ENCODE assay signal across 9 cellular contexts in the genomic region with DNA sequence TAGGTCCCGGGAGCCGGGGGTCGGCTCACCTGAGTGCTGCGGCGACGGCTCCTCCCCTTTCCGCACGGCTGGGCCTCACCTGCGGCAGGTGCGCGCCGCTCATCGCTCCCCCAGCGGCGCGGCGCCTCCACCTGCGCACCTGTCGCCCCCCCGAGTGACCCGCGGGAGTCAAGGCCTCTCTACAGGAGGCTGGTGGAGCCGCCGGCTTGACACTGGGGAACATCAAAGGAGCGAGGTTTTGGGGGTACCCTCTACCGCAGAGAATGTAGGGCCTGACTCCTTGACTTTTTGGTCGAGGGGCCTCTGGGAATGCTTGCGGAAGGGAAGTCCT. TPM values are rescaled to one million over a fixed set of nuclear protein-coding genes. Genes with fewer than 3 reads are reported as not detected.
A peak's percentile ranks its signal among the peaks of the same experiment; 100 is the strongest.
DNase-seq lines count a peak whose midpoint lies in the region; ATAC-seq and TF ChIP-seq lines count a peak whose summit lies in the region.
"Had no signal": no experiment of that assay in that cellular context is flagged by ENCODE, and none has a peak within 500 bp of the region (broad histone marks: within the 10 kb centered on the region; RNA-seq: fewer than 3 reads in every experiment).

No MANE protein-coding gene starts in this region.

- TF ChIP-seq CTCF in thoracic aorta (IDR thresholded peaks at IDR 0.05) = no peak

- H3K4me3 ChIP-seq in SJSA1 (peak overlapping the region; percentile 52), iPS-18c (ENCODE audit: insufficient read depth, low read depth, low read length) (peak overlapping the region; percentile 53; the same call in 1 of the 2 replicates), thoracic aorta (peak overlapping the region; percentile 98)

- no peak overlapping the region for H3K27ac Mint-ChIP-seq in T-helper 2 cell treated with Interferon-gamma antibody and Interleukin-4, amounts not matched to agents 5 μg/mL and 100 μg/mL, for 36 hours

- ATAC-seq in thoracic aorta (ENCODE audit: insufficient number of reproducible peaks, low FRiP score, low read depth) (no peak), HG03196 (IDR thresholded peaks at IDR 0.05; ENCODE audit: unreplicated experiment) (no peak)

- no peaks in the 10 kb centered on the region for H3K9me3 Mint-ChIP-seq in T-helper 2 cell treated with Interferon-gamma antibody and Interleukin-4, amounts not matched to agents 5 μg/mL and 100 μg/mL, for 36 hours
- H3K9me3 Mint-ChIP-seq: naive thymus-derived CD8-positive, alpha-beta T cell had no signal

- peaks cover 14% of the 10 kb centered on the region for H3K4me1 Mint-ChIP-seq in T-helper 2 cell treated with Interferon-gamma antibody and Interleukin-4, amounts not matched to agents 5 μg/mL and 100 μg/mL, for 36 hours (ENCODE audit: low read depth)

- H3K36me3 Mint-ChIP-seq in T-helper 2 cell treated with Interferon-gamma antibody and Interleukin-4, amounts not matched to agents 5 μg/mL and 100 μg/mL, for 36 hours (ENCODE audit: low read depth) = no peaks in the 10 kb centered on the region
- H3K36me3 Mint-ChIP-seq: naive thymus-derived CD8-positive, alpha-beta T cell had no signal

- H3K9me3 ChIP-seq in SJSA1 (replicated peaks) (no peaks in the 10 kb centered on the region), iPS-18c (ENCODE audit: control insufficient read depth, insufficient read depth, low read length) (peaks cover 3% of the 10 kb centered on the region), thoracic aorta (no peaks in the 10 kb centered on the region)

- H3K27ac ChIP-seq in SJSA1 (peak overlapping the region; percentile 33; the same call in 1 of the 2 replicates), thoracic aorta (no peak overlapping the region)

- H3K4me3 Mint-ChIP-seq in T-helper 2 cell treated with Interferon-gamma antibody and Interleukin-4, amounts not matched to agents 5 μg/mL and 100 μg/mL, for 36 hours = peak overlapping the region; percentile 38

- peaks cover 31% of the 10 kb centered on the region for H3K4me1 ChIP-seq in SJSA1 (replicated peaks)
- peaks cover 6 to 18% of the 10 kb centered on the region in 2 donors for H3K4me1 ChIP-seq in thoracic aorta (ENCODE audit: control insufficient read depth in 1 of 2, low read depth in 2 of 2)

- peaks cover under 1% of the 10 kb centered on the region for H3K27me3 Mint-ChIP-seq in T-helper 2 cell treated with Interferon-gamma antibody and Interleukin-4, amounts not matched to agents 5 μg/mL and 100 μg/mL, for 36 hours (ENCODE audit: low read depth)
- H3K27me3 Mint-ChIP-seq: naive thymus-derived CD8-positive, alpha-beta T cell had no signal

- no peak for DNase-seq in T-helper 2 cell treated with Interferon-gamma antibody and Interleukin-4, amounts not matched to agents 5 μg/mL and 100 μg/mL, for 36 hours (ENCODE audit: low spot score)
- DNase-seq in T-helper 2 cell (no peak), SJSA1 (ENCODE audit: low read depth in 1 of 2, low spot score in 2 of 2) (no peak), thoracic aorta (ENCODE audit: low spot score) (no peak), AML-193 (lab: John Stamatoyannopoulos, UW) (no peak), germinal center (ENCODE audit: low spot score) (no peak)

- no peaks in the 10 kb centered on the region for H3K27me3 ChIP-seq in SJSA1 (replicated peaks)
- H3K27me3 ChIP-seq in thoracic aorta (replicated peaks; ENCODE audit: insufficient read depth) = no peaks in the 10 kb centered on the region

- H3K36me3 ChIP-seq in SJSA1 (no peaks in the 10 kb centered on the region; the same call in 1 of the 2 replicates), thoracic aorta (no peaks in the 10 kb centered on the region)

RNA-seq across cellular contexts. Expression of a gene that starts 0.5 kb away (rescaled TPM):
- total RNA-seq in SJSA1 (2014; rRNA removed; shearing (Covaris generic)) = 6.7 and 8.8 TPM in 2 replicates
- total RNA-seq in thoracic aorta = 10 to 100 TPM; 65.4 to 81.2 TPM
